ENCODE assay signal across 21 cellular contexts in the genomic region with DNA sequence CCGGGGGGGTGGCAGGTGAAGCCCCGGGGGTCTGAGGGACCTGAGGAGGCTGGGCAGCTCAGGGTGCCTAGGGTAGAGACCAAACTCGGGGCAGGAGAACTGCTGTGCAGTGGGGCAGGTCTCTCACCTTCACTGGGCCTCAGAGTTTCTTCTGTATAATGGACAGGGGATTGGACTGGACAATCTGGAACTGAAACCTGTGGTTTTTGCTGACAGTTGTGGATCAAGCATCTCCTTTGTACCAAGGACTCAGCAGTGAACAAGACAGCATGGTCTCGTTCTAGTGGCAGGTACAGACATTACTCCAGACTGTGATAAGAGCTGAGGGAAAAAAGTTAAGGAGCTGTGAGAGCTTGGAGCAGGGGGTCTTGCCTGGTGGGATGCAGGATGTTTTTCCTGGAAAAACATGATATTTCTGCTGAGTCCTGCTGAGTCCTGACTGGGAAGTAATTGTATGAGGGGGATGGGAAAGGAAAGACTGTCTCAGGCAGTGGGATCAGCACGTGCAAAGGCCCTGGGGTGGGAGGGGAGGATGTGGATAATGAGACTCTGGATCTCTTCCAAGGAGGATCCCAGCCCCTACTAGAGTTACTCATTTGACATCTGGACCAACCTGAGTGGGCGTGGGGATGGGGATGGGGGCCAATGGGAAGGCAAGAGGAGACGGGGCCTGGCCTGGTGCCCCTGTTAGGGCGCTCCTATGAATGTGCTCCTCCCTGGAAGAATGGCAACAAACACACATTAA.
DNase-seq lines count a peak whose midpoint lies in the region; ATAC-seq and TF ChIP-seq lines count a peak whose summit lies in the region.
"Had no signal": no experiment of that assay in that cellular context is flagged by ENCODE, and none has a peak within 500 bp of the region (broad histone marks: within the 10 kb centered on the region; RNA-seq: fewer than 3 reads in every experiment).

No MANE protein-coding gene starts in this region.

- peaks cover 8% of the 10 kb centered on the region for H3K27me3 Mint-ChIP-seq in brain
- H3K27me3 Mint-ChIP-seq in stimulated activated memory B cell treated with anti-CD40 and anti-IgM and Interleukin-4, amounts not matched to agents 10 μg/mL and 1 μg/mL and 100 μg/mL, for 72 hours = peaks cover 42% of the 10 kb centered on the region

- H3K4me1 Mint-ChIP-seq in brain = peaks cover 60% of the 10 kb centered on the region
- H3K4me1 Mint-ChIP-seq in stimulated activated memory B cell treated with anti-CD40 and anti-IgM and Interleukin-4, amounts not matched to agents 10 μg/mL and 1 μg/mL and 100 μg/mL, for 72 hours = peaks cover 5% of the 10 kb centered on the region
- H3K4me1 Mint-ChIP-seq: B cell; CD4-positive, CD25-positive, alpha-beta regulatory T cell had no signal

- peaks cover 0 to 11% (median 2%) of the 10 kb centered on the region in 5 experiments for H3K9me3 Mint-ChIP-seq in brain
- peaks cover 4% of the 10 kb centered on the region for H3K9me3 Mint-ChIP-seq in stimulated activated memory B cell treated with anti-CD40 and anti-IgM and Interleukin-4, amounts not matched to agents 10 μg/mL and 1 μg/mL and 100 μg/mL, for 72 hours

- no peaks in the 10 kb centered on the region for H3K36me3 Mint-ChIP-seq in brain
- H3K36me3 Mint-ChIP-seq in stimulated activated memory B cell treated with anti-CD40 and anti-IgM and Interleukin-4, amounts not matched to agents 10 μg/mL and 1 μg/mL and 100 μg/mL, for 72 hours = no peaks in the 10 kb centered on the region
- H3K36me3 Mint-ChIP-seq: CD4-positive, CD25-positive, alpha-beta regulatory T cell had no signal

- H3K4me3 Mint-ChIP-seq in brain = no peak overlapping the region
- H3K4me3 Mint-ChIP-seq in stimulated activated memory B cell treated with anti-CD40 and anti-IgM and Interleukin-4, amounts not matched to agents 10 μg/mL and 1 μg/mL and 100 μg/mL, for 72 hours = no peak overlapping the region
- H3K4me3 Mint-ChIP-seq: B cell; CD4-positive, CD25-positive, alpha-beta regulatory T cell had no signal

- ATAC-seq in stimulated activated memory B cell treated with anti-CD40 and anti-IgM and Interleukin-4, amounts not matched to agents 10 μg/mL and 1 μg/mL and 100 μg/mL, for 72 hours = no peak
- ATAC-seq in HG03520 (IDR thresholded peaks at IDR 0.05; ENCODE audit: unreplicated experiment) = no peak
- ATAC-seq in HG03457 (IDR thresholded peaks at IDR 0.05; ENCODE audit: unreplicated experiment) = no peak
- ATAC-seq: HepG2 had no signal

- no peak for TF ChIP-seq CTCF in brain (conservative IDR thresholded peaks at IDR 0.05)

- DNase-seq in NCI-H82 (lab: John Stamatoyannopoulos, UW) (peak; percentile 53), NCI-H82 treated with DMSO at 0.1 percent for 48 hours (lab: John Stamatoyannopoulos, UW; ENCODE audit: unreplicated experiment) (no peak), NOMO-1 treated with dmso at 0.1 percent for 144 hours (lab: John Stamatoyannopoulos, UW; ENCODE audit: unreplicated experiment) (peak; percentile 29), NAMALWA (ENCODE audit: low spot score) (no peak)
- DNase-seq: CD4-positive, CD25-positive, alpha-beta regulatory T cell; COR-L47; DMS153; GDM1; GOT3; KG1; NCI-H1092 treated with DMSO at 0.1 percent for 48 hours; NCI-H146; NCI-H2029 treated with DMSO at 0.1 percent for 48 hours; NCI-H446 treated with DMSO at 0.1 percent for 48 hours; Right ventricle myocardium superior had no signal

- H3K27ac Mint-ChIP-seq in brain = peak overlapping the region in 3 of 5 experiments; percentile 38 to 55 (median 47)
- no peak overlapping the region for H3K27ac Mint-ChIP-seq in stimulated activated memory B cell treated with anti-CD40 and anti-IgM and Interleukin-4, amounts not matched to agents 10 μg/mL and 1 μg/mL and 100 μg/mL, for 72 hours
- H3K27ac Mint-ChIP-seq: B cell; CD4-positive, CD25-positive, alpha-beta regulatory T cell had no signal

Comparison
In these comparisons a context has a peak if more than half of its experiments do, and no peak if none do; other contexts are left out.
1. DNase-seq: peak in NCI-H82 (single experiment) and NOMO-1 treated with dmso at 0.1 percent for 144 hours (single experiment); none in NCI-H82 treated with DMSO at 0.1 percent for 48 hours (single experiment) and NAMALWA (single experiment).